8 cellular contexts compared by ENCODE assay signal in the genomic region with DNA sequence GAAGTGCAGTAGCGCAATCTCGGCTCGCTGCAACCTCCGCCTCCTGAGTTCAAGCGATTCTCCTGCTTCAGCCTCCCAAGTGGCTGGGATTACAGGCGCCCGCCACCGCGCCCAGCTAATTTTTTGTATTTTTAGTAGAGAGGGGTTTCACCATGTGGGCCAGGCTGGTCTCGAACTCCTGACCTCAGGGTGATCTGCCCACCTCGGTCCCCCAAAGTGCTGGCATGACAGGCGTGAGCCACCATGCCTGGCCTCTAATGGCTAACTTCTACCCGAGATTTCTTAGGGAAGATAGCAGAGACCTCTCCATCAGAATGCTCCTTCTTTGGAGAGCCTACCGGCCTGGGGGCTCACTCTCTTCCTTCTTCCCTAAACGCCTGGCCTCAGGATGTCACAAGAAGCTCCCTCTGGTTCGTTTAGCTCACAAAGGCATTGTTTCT. TPM values are rescaled to one million over a fixed set of nuclear protein-coding genes. Genes with fewer than 3 reads are reported as not detected.
A peak's percentile ranks its signal among the peaks of the same experiment; 100 is the strongest.
DNase-seq lines count a peak whose midpoint lies in the region; ATAC-seq and TF ChIP-seq lines count a peak whose summit lies in the region.
"Not testable (repeated sequence)": the region's sequence is repeated elsewhere in the genome, so short reads cannot be mapped to it uniquely, and the experiment has no call there.
"Had no signal": no experiment of that assay in that cellular context is flagged by ENCODE, and none has a peak within 500 bp of the region (broad histone marks: within the 10 kb centered on the region; RNA-seq: fewer than 3 reads in every experiment).

No MANE protein-coding gene starts in this region.

- DNase-seq in Calu3; Peyer's patch; adipocyte (ENCODE audit: low read depth); fibroblast of villous mesenchyme (ENCODE audit: low read depth); naive thymus-derived CD8-positive, alpha-beta T cell: not testable (repeated sequence)

- TF ChIP-seq CTCF in Calu3 (IDR thresholded peaks at IDR 0.05; ENCODE audit: unreplicated experiment) = peak; percentile 26
- TF ChIP-seq CTCF in Peyer's patch (IDR thresholded peaks at IDR 0.05); fibroblast of villous mesenchyme (IDR thresholded peaks at IDR 0.05; ENCODE audit: insufficient read depth, low read depth, low read length): not testable (repeated sequence)

- not testable (repeated sequence) for H3K9me3 ChIP-seq in Peyer's patch; adipocyte (ENCODE audit: control insufficient read depth, low read length); subcutaneous abdominal adipose tissue (ENCODE audit: control insufficient read depth in 5 of 5, low read length in 5 of 5)

- peak overlapping the region in 3 of 4 donors; percentile 27 to 86 (median 86) for H3K27ac ChIP-seq in Peyer's patch
- peak overlapping the region; percentile 92 for H3K27ac ChIP-seq in subcutaneous abdominal adipose tissue (ENCODE audit: low read depth, low read length)

- not testable (repeated sequence) for TF ChIP-seq POLR2A in Peyer's patch (IDR thresholded peaks at IDR 0.05)

- not testable (repeated sequence) for H3K27me3 ChIP-seq in Peyer's patch; adipocyte (replicated peaks; ENCODE audit: control insufficient read depth, insufficient read depth, low read length); subcutaneous abdominal adipose tissue (ENCODE audit: control insufficient read depth in 5 of 5, insufficient read depth in 4 of 5, low read length in 5 of 5)

- POLR2A ChIA-PET in naive thymus-derived CD8-positive, alpha-beta T cell (lab: Charles Lee) = interaction anchor here (0.6 to 3.2 kb wide), 6 partner anchors 30 to 280 kb away, joined by 3 to 30 read pairs (median 4); partner anchors contain the start of genes EHMT2 and HSPA1B

- H3K4me1 ChIP-seq in Peyer's patch = peaks cover 0 to 17% (median 2%) of the 10 kb centered on the region in 4 donors
- H3K4me1 ChIP-seq in adipocyte (ENCODE audit: control insufficient read depth, insufficient read depth, low read length) = peaks cover 14% of the 10 kb centered on the region
- H3K4me1 ChIP-seq in subcutaneous abdominal adipose tissue (ENCODE audit: control insufficient read depth in 5 of 5, insufficient read depth in 5 of 5, low read length in 5 of 5) = peaks cover 3 to 26% (median 22%) of the 10 kb centered on the region in 5 donors

- H3K4me1 Mint-ChIP-seq in Calu3 (ENCODE audit: low read depth, unreplicated experiment) = peaks cover 19% of the 10 kb centered on the region
- peaks cover 16 to 30% (median 27%) of the 10 kb centered on the region in 4 donors for H3K4me1 Mint-ChIP-seq in naive thymus-derived CD8-positive, alpha-beta T cell

- H3K9me3 Mint-ChIP-seq in Calu3 (ENCODE audit: low read depth, unreplicated experiment); naive thymus-derived CD8-positive, alpha-beta T cell: not testable (repeated sequence)

- H3K9ac ChIP-seq in adipocyte (ENCODE audit: low read length) = peak overlapping the region; percentile 76
- H3K9ac ChIP-seq in subcutaneous abdominal adipose tissue (ENCODE audit: low read length in 5 of 5) = peak overlapping the region in 3 of 5 donors; percentile 61 to 75 (median 65)

- peak overlapping the region; percentile 85 for H3K4me3 Mint-ChIP-seq in Calu3 (ENCODE audit: low read depth, unreplicated experiment)
- peak overlapping the region; percentile 87 to 98 (median 94) for H3K4me3 Mint-ChIP-seq in naive thymus-derived CD8-positive, alpha-beta T cell

- BruUV-seq in Calu3 (replicated peaks; lab: Mats Ljungman, UMichigan) = not testable (repeated sequence)

- ATAC-seq in naive thymus-derived CD8-positive, alpha-beta T cell = not testable (repeated sequence)

- CTCF ChIA-PET in Calu3 (lab: Charles Lee) = interaction anchor here (0.6 to 0.9 kb wide), 2 partner anchors 94 to 1375 kb away, joined by 3 to 4 read pairs; no protein-coding TSS in a partner anchor

- intact Hi-C loops in Calu3 (cut with micrococcal nuclease; ENCODE audit: unreplicated experiment) = loop anchor here (5.0 kb wide), 1 partner anchor 87 kb away; the partner anchor contains the start of gene VWA7

- peak overlapping the region; percentile 40 to 74 (median 54) for H3K4me3 ChIP-seq in Peyer's patch
- H3K4me3 ChIP-seq in adipocyte (ENCODE audit: low read length) = peak overlapping the region; percentile 85
- peak overlapping the region; percentile 83 for H3K4me3 ChIP-seq in fibroblast of villous mesenchyme (ENCODE audit: low read depth, low read length)
- peak overlapping the region; percentile 66 to 84 (median 71) for H3K4me3 ChIP-seq in subcutaneous abdominal adipose tissue (ENCODE audit: low read depth in 1 of 5, low read length in 5 of 5)

- H3K36me3 ChIP-seq in Peyer's patch (peaks cover 0 to 44% (median 0%) of the 10 kb centered on the region in 3 donors), adipocyte (ENCODE audit: control insufficient read depth, insufficient read depth, low read length, severe bottlenecking) (peaks cover 22% of the 10 kb centered on the region), subcutaneous abdominal adipose tissue (ENCODE audit: control insufficient read depth in 5 of 5, insufficient read depth in 5 of 5, low read length in 5 of 5) (peaks cover 0 to 22% (median 19%) of the 10 kb centered on the region in 5 donors)

- H3K27me3 Mint-ChIP-seq in Calu3 (ENCODE audit: unreplicated experiment); naive thymus-derived CD8-positive, alpha-beta T cell: not testable (repeated sequence)

- peaks cover 65% of the 10 kb centered on the region for H3K36me3 Mint-ChIP-seq in Calu3 (ENCODE audit: insufficient read depth, unreplicated experiment)
- H3K36me3 Mint-ChIP-seq in naive thymus-derived CD8-positive, alpha-beta T cell = not testable (repeated sequence)

- H3K27ac Mint-ChIP-seq in Calu3 (ENCODE audit: unreplicated experiment) = peak overlapping the region; percentile 96
- peak overlapping the region in 9 of 10 donors; percentile 90 to 98 (median 96) for H3K27ac Mint-ChIP-seq in naive thymus-derived CD8-positive, alpha-beta T cell

RNA-seq across cellular contexts. Expression of gene NEU1, which starts 1.5 kb away (rescaled TPM):
- total RNA-seq in Calu3 (2022) (133 and 159 TPM in 2 replicates), Peyer's patch (100 to 1,000 TPM in 1 of 4 donors, 10 to 100 TPM in 3; 11.6 to 100 (median 81.8) TPM), fibroblast of villous mesenchyme (70.8 and 77.6 TPM in 2 replicates)
- total RNA-seq in naive thymus-derived CD8-positive, alpha-beta T cell = 10 to 100 TPM; 15.0 to 15.8 TPM
- polyA plus RNA-seq in naive thymus-derived CD8-positive, alpha-beta T cell = 10 to 100 TPM; 10.9 to 17.9 (median 16.2) TPM

RNA-seq across cellular contexts. Expression of gene SLC44A4, which starts 14.7 kb away (rescaled TPM):
- total RNA-seq in Calu3 (2022) (185 and 238 TPM in 2 replicates), Peyer's patch (100 to 1,000 TPM in 3 of 4 donors, 10 to 100 TPM in 1; 64.4 to 508 (median 436) TPM), fibroblast of villous mesenchyme (not detected in 2 replicates)
- not detected for total RNA-seq in naive thymus-derived CD8-positive, alpha-beta T cell
- not detected for polyA plus RNA-seq in naive thymus-derived CD8-positive, alpha-beta T cell
- total RNA-seq: activated CD8-positive, alpha-beta memory T cell treated with anti-CD3 and anti-CD28 coated beads for 36 hours; LHCN-M2 had no signal

RNA-seq across cellular contexts. Expression of gene EHMT2, which starts 33.4 kb away (rescaled TPM):
- total RNA-seq in Calu3 (2022) (131 and 138 TPM in 2 replicates), Peyer's patch (10 to 100 TPM; 25.0 to 75.1 (median 50.6) TPM), fibroblast of villous mesenchyme (38.0 and 42.7 TPM in 2 replicates)
- 10 to 100 TPM; 77.1 to 81.8 TPM for total RNA-seq in naive thymus-derived CD8-positive, alpha-beta T cell
- polyA plus RNA-seq in naive thymus-derived CD8-positive, alpha-beta T cell = 10 to 100 TPM; 37.3 to 57.9 (median 43.0) TPM

RNA-seq across cellular contexts. Expression of gene HSPA1B, which starts 36.6 kb away (rescaled TPM):
- 687 and 705 TPM in 2 replicates for total RNA-seq in Calu3 (2022)
- total RNA-seq in Peyer's patch = 100 to 1,000 TPM in 3 of 4 donors, 10 to 100 TPM in 1; 85.7 to 199 (median 146) TPM
- 84.4 and 148 TPM in 2 replicates for total RNA-seq in fibroblast of villous mesenchyme
- total RNA-seq in naive thymus-derived CD8-positive, alpha-beta T cell = 10 to 100 TPM; 39.6 to 42.2 TPM
- 1 to 10 TPM in 2 of 3 donors, under 1 TPM in 1; 0.28 to 1.3 (median 1.2) TPM for polyA plus RNA-seq in naive thymus-derived CD8-positive, alpha-beta T cell

RNA-seq across cellular contexts. Expression of gene ZBTB12, which starts 37.7 kb away (rescaled TPM):
- 22.6 and 28.1 TPM in 2 replicates for total RNA-seq in Calu3 (2022)
- total RNA-seq in Peyer's patch = 1 to 10 TPM in 3 of 4 donors, not detected in 1; 1.0 to 5.0 (median 1.9) TPM
- 1.9 and 3.0 TPM in 2 replicates for total RNA-seq in fibroblast of villous mesenchyme
- total RNA-seq in naive thymus-derived CD8-positive, alpha-beta T cell = 1 to 10 TPM; 3.1 to 3.7 TPM
- not detected for polyA plus RNA-seq in naive thymus-derived CD8-positive, alpha-beta T cell

Comparison
In these comparisons a context has a peak if more than half of its experiments do, and no peak if none do; other contexts are left out.
1. RNA of gene SLC44A4, which starts 14.7 kb away (total RNA-seq): 64.4 to 508 TPM in Peyer's patch and 185 to 238 TPM in Calu3; not detected in naive thymus-derived CD8-positive, alpha-beta T cell and not detected in fibroblast of villous mesenchyme; every median in the first group is over 10 times any median in the second.
2. Peak in every context shown above with its lines, with median percentiles within 50 percentile points of each other: H3K4me3 ChIP-seq.